ENCODE assay signal across 1 cellular context in genomic region chr12:55996201-55996714, GRCh38.
A peak's percentile ranks its signal among the peaks of the same experiment; 100 is the strongest.
TF ChIP-seq lines count a peak whose summit lies in the region.

No MANE protein-coding gene starts in this region.

TF ChIP-seq in K562, 482 proteins besides CTCF, POLR2A, EP300 and RAD21 (continued from another document and continues in another):
- TF ChIP-seq DLX4 (CRISPR knock-in tag; IDR thresholded peaks at IDR 0.05) (no peak), ZEB2 (IDR thresholded peaks at IDR 0.05) (0 out of 2 replicates have a peak, but pooled peaks have one; percentile 20), PHB2 (IDR thresholded peaks at IDR 0.05; ENCODE audit: low read depth) (peak; percentile 37; the same call in 1 of the 2 replicates), GATA2 (CRISPR knock-in tag; IDR thresholded peaks at IDR 0.05) (no peak), ZNF384 (IDR thresholded peaks at IDR 0.05; ENCODE audit: low read depth, low read length) (no peak), YBX1 (IDR thresholded peaks at IDR 0.05) (no peak), CCNT2 (IDR thresholded peaks at IDR 0.05; ENCODE audit: borderline replicate concordance, extremely low read depth, insufficient read length, low read depth, low read length) (no peak), ZSCAN29 (IDR thresholded peaks at IDR 0.05) (0 out of 2 replicates have a peak, but pooled peaks have one; percentile 31), PREB (CRISPR knock-in tag; IDR thresholded peaks at IDR 0.05) (no peak), ZNF3 (CRISPR knock-in tag; IDR thresholded peaks at IDR 0.05) (peak; percentile 12; the same call in 1 of the 2 replicates), ETV1 (tag; conservative IDR thresholded peaks at IDR 0.05; ENCODE audit: low read depth) (no peak), CHD4 (IDR thresholded peaks at IDR 0.05; ENCODE audit: insufficient read depth, insufficient replicate concordance, low read depth, low read length, poor library complexity, severe bottlenecking) (no peak), ZNF589 (CRISPR knock-in tag; IDR thresholded peaks at IDR 0.05; ENCODE audit: low read depth) (no peak), ZNF75A (CRISPR knock-in tag; IDR thresholded peaks at IDR 0.05) (no peak), ZNF449 (CRISPR knock-in tag; IDR thresholded peaks at IDR 0.05) (no peak), NFATC3 (IDR thresholded peaks at IDR 0.05) (peak; percentile 73; the same call in 1 of the 2 replicates), ATF2 (CRISPR knock-in tag; IDR thresholded peaks at IDR 0.05) (no peak), ZNF830 (CRISPR knock-in tag; IDR thresholded peaks at IDR 0.05) (no peak), SNRNP70 (optimal IDR thresholded peaks at IDR 0.05; ENCODE audit: low read depth, low read length) (no peak), SP1 (CRISPR knock-in tag; IDR thresholded peaks at IDR 0.05) (peak; percentile 55; the same call in 1 of the 2 replicates), NUFIP1 (IDR thresholded peaks at IDR 0.05; ENCODE audit: partially characterized antibody) (no peak), TFE3 (CRISPR knock-in tag; IDR thresholded peaks at IDR 0.05) (no peak), MBD1 (CRISPR knock-in tag; IDR thresholded peaks at IDR 0.05) (0 out of 2 replicates have a peak, but pooled peaks have one; percentile 73), RBM17 (IDR thresholded peaks at IDR 0.05; ENCODE audit: borderline replicate concordance, low read depth, low read length) (no peak), HOMEZ (CRISPR knock-in tag; IDR thresholded peaks at IDR 0.05) (no peak), NBN (IDR thresholded peaks at IDR 0.05; ENCODE audit: low read depth) (peak; percentile 84), TCF15 (CRISPR knock-in tag; IDR thresholded peaks at IDR 0.05) (no peak), HDAC2 (IDR thresholded peaks at IDR 0.05) (peak; percentile 94), RERE (CRISPR knock-in tag; IDR thresholded peaks at IDR 0.05; ENCODE audit: borderline replicate concordance) (no peak), MAFF (IDR thresholded peaks at IDR 0.05; ENCODE audit: low read length) (no peak), CREB3L1 (IDR thresholded peaks at IDR 0.05; ENCODE audit: borderline replicate concordance, low read depth) (no peak), NFYB (IDR thresholded peaks at IDR 0.05; ENCODE audit: extremely low read depth, insufficient read length) (no peak), RBFOX2 (IDR thresholded peaks at IDR 0.05; ENCODE audit: low read depth, low read length) (no peak), HMBOX1 (IDR thresholded peaks at IDR 0.05) (no peak; the same call in 1 of the 2 replicates), ZNF311 (CRISPR knock-in tag; IDR thresholded peaks at IDR 0.05) (no peak), DPF2 (IDR thresholded peaks at IDR 0.05) (peak; percentile 69), RBM14 (IDR thresholded peaks at IDR 0.05; ENCODE audit: borderline replicate concordance, insufficient read depth, low read depth, low read length) (no peak), WHSC1 (IDR thresholded peaks at IDR 0.05; ENCODE audit: low read length) (no peak), MXD1 (CRISPR knock-in tag; IDR thresholded peaks at IDR 0.05; ENCODE audit: borderline replicate concordance, poor library complexity, severe bottlenecking) (no peak), KAT7 (CRISPR knock-in tag; IDR thresholded peaks at IDR 0.05; ENCODE audit: borderline replicate concordance) (0 out of 2 replicates have a peak, but pooled peaks have one; percentile 56), FOXO4 (CRISPR knock-in tag; IDR thresholded peaks at IDR 0.05) (no peak)
